Comparison of ENCODE assay signal across 1 cellular context in genomic region chr22:35589071-35589735, GRCh38.
A peak's percentile ranks its signal among the peaks of the same experiment; 100 is the strongest.
TF ChIP-seq lines count a peak whose summit lies in the region.

No MANE protein-coding gene starts in this region.

TF ChIP-seq in K562, 482 proteins besides CTCF, POLR2A, EP300 and RAD21 (continued from another document):
- peak; percentile 44; the same call in 1 of the 2 replicates for TF ChIP-seq ARID1B (IDR thresholded peaks at IDR 0.05)
- no peak for TF ChIP-seq ILK (tag; IDR thresholded peaks at IDR 0.05; ENCODE audit: borderline replicate concordance, low read depth)
- TF ChIP-seq TRIM24 (IDR thresholded peaks at IDR 0.05): peak in 1 of 2 experiments; percentile 39; a peak in 1 of 4 replicates
- TF ChIP-seq ETV1 (tag; conservative IDR thresholded peaks at IDR 0.05; ENCODE audit: low read depth): peak; percentile 52; the same call in 1 of the 2 replicates
- TF ChIP-seq MIER1 (IDR thresholded peaks at IDR 0.05; ENCODE audit: low read depth): no peak
- TF ChIP-seq MAFG (tag; conservative IDR thresholded peaks at IDR 0.05): no peak
- TF ChIP-seq TSC22D4 (tag; IDR thresholded peaks at IDR 0.05): no peak
- TF ChIP-seq CBX5 (IDR thresholded peaks at IDR 0.05; ENCODE audit: borderline replicate concordance, low read depth): no peak
- no peak for TF ChIP-seq ZNF584 (CRISPR knock-in tag; IDR thresholded peaks at IDR 0.05; ENCODE audit: low read depth)
- TF ChIP-seq NR2C2 (CRISPR knock-in tag; IDR thresholded peaks at IDR 0.05): no peak
- TF ChIP-seq NR2C2 (tag; IDR thresholded peaks at IDR 0.05): peak; percentile 55; the same call in 1 of the 2 replicates
- TF ChIP-seq KLF1 (tag; IDR thresholded peaks at IDR 0.05): no peak
- TF ChIP-seq GABPA (tag; conservative IDR thresholded peaks at IDR 0.05; ENCODE audit: low read depth): peak; percentile 61; the same call in 1 of the 2 replicates
- TF ChIP-seq ZFP36 (IDR thresholded peaks at IDR 0.05; ENCODE audit: low read depth, low read length, partially characterized antibody): peak; percentile 64
- 0 out of 4 replicates have a peak, but pooled peaks of 1 of the 2 experiments have one; percentile 13 for TF ChIP-seq MAZ (CRISPR knock-in tag; conservative IDR thresholded peaks at IDR 0.05 in 1 of 2, IDR thresholded peaks at IDR 0.05 in 1 of 2)
- peak in 1 of 2 experiments; percentile 8; a peak in 2 of 4 replicates for TF ChIP-seq NRF1 (conservative IDR thresholded peaks at IDR 0.05 in 1 of 2, IDR thresholded peaks at IDR 0.05 in 1 of 2)
- no peak; the same call in 1 of the 2 replicates for TF ChIP-seq MYC (IDR thresholded peaks at IDR 0.05; ENCODE audit: low read depth, low read length)
- TF ChIP-seq MYC (CRISPR knock-in tag; IDR thresholded peaks at IDR 0.05; ENCODE audit: borderline replicate concordance, low read depth): no peak
- peak; percentile 79 for TF ChIP-seq MEIS2 (IDR thresholded peaks at IDR 0.05; ENCODE audit: partially characterized antibody)
- TF ChIP-seq EWSR1 (IDR thresholded peaks at IDR 0.05; ENCODE audit: borderline replicate concordance, low read depth, partially characterized antibody): no peak
- TF ChIP-seq HDAC2 (IDR thresholded peaks at IDR 0.05): peak; percentile 25; the same call in 1 of the 2 replicates
- TF ChIP-seq CBFA2T3 (IDR thresholded peaks at IDR 0.05): no peak
- TF ChIP-seq CEBPG (CRISPR knock-in tag; IDR thresholded peaks at IDR 0.05): peak; percentile 81
- peak; percentile 87 to 96 for TF ChIP-seq CEBPG (tag; conservative IDR thresholded peaks at IDR 0.05 in 1 of 2, IDR thresholded peaks at IDR 0.05 in 1 of 2)
- no peak for TF ChIP-seq ZBTB33 (CRISPR knock-in tag; IDR thresholded peaks at IDR 0.05)
- no peak for TF ChIP-seq NCOA6 (IDR thresholded peaks at IDR 0.05)
- no peak for TF ChIP-seq ZNF324 (CRISPR knock-in tag; IDR thresholded peaks at IDR 0.05)
- TF ChIP-seq CBX3 (IDR thresholded peaks at IDR 0.05; ENCODE audit: borderline replicate concordance in 1 of 2, low read length in 2 of 2): no peak
- TF ChIP-seq, protein P1, sequence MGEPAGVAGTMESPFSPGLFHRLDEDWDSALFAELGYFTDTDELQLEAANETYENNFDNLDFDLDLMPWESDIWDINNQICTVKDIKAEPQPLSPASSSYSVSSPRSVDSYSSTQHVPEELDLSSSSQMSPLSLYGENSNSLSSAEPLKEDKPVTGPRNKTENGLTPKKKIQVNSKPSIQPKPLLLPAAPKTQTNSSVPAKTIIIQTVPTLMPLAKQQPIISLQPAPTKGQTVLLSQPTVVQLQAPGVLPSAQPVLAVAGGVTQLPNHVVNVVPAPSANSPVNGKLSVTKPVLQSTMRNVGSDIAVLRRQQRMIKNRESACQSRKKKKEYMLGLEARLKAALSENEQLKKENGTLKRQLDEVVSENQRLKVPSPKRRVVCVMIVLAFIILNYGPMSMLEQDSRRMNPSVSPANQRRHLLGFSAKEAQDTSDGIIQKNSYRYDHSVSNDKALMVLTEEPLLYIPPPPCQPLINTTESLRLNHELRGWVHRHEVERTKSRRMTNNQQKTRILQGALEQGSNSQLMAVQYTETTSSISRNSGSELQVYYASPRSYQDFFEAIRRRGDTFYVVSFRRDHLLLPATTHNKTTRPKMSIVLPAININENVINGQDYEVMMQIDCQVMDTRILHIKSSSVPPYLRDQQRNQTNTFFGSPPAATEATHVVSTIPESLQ (CRISPR knock-in tag; IDR thresholded peaks at IDR 0.05): no peak
- TF ChIP-seq, protein P2, sequence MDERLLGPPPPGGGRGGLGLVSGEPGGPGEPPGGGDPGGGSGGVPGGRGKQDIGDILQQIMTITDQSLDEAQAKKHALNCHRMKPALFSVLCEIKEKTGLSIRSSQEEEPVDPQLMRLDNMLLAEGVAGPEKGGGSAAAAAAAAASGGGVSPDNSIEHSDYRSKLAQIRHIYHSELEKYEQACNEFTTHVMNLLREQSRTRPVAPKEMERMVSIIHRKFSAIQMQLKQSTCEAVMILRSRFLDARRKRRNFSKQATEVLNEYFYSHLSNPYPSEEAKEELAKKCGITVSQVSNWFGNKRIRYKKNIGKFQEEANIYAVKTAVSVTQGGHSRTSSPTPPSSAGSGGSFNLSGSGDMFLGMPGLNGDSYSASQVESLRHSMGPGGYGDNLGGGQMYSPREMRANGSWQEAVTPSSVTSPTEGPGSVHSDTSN (CRISPR knock-in tag; IDR thresholded peaks at IDR 0.05; ENCODE audit: low read depth): no peak
- TF ChIP-seq, protein P2 (tag; conservative IDR thresholded peaks at IDR 0.05; ENCODE audit: low read depth): peak; percentile 67; the same call in 1 of the 2 replicates
- TF ChIP-seq CXXC5 (CRISPR knock-in tag; IDR thresholded peaks at IDR 0.05): peak; percentile 42; the same call in 1 of the 2 replicates
- TF ChIP-seq HLTF (IDR thresholded peaks at IDR 0.05): no peak
- no peak for TF ChIP-seq PHB2 (IDR thresholded peaks at IDR 0.05; ENCODE audit: low read depth)
- TF ChIP-seq, protein P3, sequence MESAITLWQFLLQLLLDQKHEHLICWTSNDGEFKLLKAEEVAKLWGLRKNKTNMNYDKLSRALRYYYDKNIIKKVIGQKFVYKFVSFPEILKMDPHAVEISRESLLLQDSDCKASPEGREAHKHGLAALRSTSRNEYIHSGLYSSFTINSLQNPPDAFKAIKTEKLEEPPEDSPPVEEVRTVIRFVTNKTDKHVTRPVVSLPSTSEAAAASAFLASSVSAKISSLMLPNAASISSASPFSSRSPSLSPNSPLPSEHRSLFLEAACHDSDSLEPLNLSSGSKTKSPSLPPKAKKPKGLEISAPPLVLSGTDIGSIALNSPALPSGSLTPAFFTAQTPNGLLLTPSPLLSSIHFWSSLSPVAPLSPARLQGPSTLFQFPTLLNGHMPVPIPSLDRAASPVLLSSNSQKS (CRISPR knock-in tag; IDR thresholded peaks at IDR 0.05): no peak
- TF ChIP-seq TEAD4 (IDR thresholded peaks at IDR 0.05; ENCODE audit: low read length): peak; percentile 36; the same call in 1 of the 2 replicates
- TF ChIP-seq TEAD4 (CRISPR knock-in tag; IDR thresholded peaks at IDR 0.05; ENCODE audit: borderline replicate concordance): no peak
- no peak for TF ChIP-seq ZBTB7A (IDR thresholded peaks at IDR 0.05; ENCODE audit: borderline replicate concordance, control insufficient read depth, low read depth, low read length)
- no peak for TF ChIP-seq TCF7 (IDR thresholded peaks at IDR 0.05; ENCODE audit: borderline replicate concordance)
- TF ChIP-seq ZBTB40 (IDR thresholded peaks at IDR 0.05): 0 out of 2 replicates have a peak, but pooled peaks have one; percentile 16
- no peak for TF ChIP-seq ZBTB40 (CRISPR knock-in tag; IDR thresholded peaks at IDR 0.05)
- no peak for TF ChIP-seq NCOA2 (IDR thresholded peaks at IDR 0.05; ENCODE audit: partially characterized antibody in 2 of 2)
- TF ChIP-seq RBBP5 (IDR thresholded peaks at IDR 0.05; ENCODE audit: borderline replicate concordance, insufficient read depth, low read length, poor library complexity, severe bottlenecking): no peak
- TF ChIP-seq CTBP1 (IDR thresholded peaks at IDR 0.05; ENCODE audit: borderline replicate concordance): peak; percentile 72; the same call in 1 of the 2 replicates
- peak; percentile 73 for TF ChIP-seq CEBPB (tag; IDR thresholded peaks at IDR 0.05)
- TF ChIP-seq JUND (IDR thresholded peaks at IDR 0.05; ENCODE audit: borderline replicate concordance, low read depth, low read length): peak; percentile 23; the same call in 1 of the 2 replicates
- no peak for TF ChIP-seq JUND (tag; IDR thresholded peaks at IDR 0.05; ENCODE audit: borderline replicate concordance, low read depth, low read length)
- TF ChIP-seq POLR2AphosphoS5 (IDR thresholded peaks at IDR 0.05; ENCODE audit: control insufficient read depth, insufficient read depth, low read depth, low read length): no peak
- TF ChIP-seq ATF3 (IDR thresholded peaks at IDR 0.05): peak; percentile 91
- no peak for TF ChIP-seq ATF3 (CRISPR knock-in tag; conservative IDR thresholded peaks at IDR 0.05)
